ENCODE assay signal across 1 cellular context in the genomic region with DNA sequence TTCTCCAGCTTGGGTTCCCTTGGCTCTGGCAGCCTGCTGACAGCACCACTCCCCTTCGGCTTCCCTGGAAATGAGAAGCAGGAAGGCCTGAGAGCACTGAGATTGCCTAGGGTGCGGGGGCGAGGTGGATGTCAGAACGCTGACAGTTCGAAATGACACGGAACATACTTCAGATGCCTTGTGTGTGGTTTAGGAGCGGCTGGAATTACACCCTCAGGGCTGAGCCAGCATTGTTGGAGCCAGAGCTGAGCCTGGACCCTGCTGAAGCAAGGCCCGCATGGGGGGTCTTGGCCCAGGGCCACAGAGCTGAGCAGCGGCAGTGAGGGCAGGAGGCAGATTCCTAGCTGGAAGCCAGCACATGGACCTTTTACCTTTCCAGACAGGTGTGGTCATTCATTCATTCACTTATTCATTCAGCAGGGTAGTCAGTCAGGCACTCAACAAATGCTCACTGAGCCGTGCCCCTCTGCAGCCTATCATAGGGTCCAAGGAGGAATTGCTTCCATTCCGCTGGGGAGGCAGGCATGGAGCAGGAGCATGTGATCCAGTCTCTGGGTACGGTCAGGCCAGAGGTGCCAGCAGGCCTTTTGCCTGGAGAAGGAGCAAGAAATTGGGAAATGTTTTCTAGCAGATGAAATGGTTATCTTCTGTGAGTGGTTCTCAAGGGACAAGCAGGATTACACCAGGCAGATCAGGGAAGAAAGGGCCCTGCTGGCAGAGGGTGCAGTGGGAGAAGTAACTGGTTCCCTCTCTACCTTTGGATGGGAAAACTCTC.
TF ChIP-seq lines count a peak whose summit lies in the region.

No MANE protein-coding gene starts in this region.

TF ChIP-seq in SK-N-SH treated with all-trans-retinoic acid at 6 μM for 48 hours, 23 proteins besides CTCF, POLR2A, EP300 and RAD21 (continued from another document):
- TF ChIP-seq, protein P1, sequence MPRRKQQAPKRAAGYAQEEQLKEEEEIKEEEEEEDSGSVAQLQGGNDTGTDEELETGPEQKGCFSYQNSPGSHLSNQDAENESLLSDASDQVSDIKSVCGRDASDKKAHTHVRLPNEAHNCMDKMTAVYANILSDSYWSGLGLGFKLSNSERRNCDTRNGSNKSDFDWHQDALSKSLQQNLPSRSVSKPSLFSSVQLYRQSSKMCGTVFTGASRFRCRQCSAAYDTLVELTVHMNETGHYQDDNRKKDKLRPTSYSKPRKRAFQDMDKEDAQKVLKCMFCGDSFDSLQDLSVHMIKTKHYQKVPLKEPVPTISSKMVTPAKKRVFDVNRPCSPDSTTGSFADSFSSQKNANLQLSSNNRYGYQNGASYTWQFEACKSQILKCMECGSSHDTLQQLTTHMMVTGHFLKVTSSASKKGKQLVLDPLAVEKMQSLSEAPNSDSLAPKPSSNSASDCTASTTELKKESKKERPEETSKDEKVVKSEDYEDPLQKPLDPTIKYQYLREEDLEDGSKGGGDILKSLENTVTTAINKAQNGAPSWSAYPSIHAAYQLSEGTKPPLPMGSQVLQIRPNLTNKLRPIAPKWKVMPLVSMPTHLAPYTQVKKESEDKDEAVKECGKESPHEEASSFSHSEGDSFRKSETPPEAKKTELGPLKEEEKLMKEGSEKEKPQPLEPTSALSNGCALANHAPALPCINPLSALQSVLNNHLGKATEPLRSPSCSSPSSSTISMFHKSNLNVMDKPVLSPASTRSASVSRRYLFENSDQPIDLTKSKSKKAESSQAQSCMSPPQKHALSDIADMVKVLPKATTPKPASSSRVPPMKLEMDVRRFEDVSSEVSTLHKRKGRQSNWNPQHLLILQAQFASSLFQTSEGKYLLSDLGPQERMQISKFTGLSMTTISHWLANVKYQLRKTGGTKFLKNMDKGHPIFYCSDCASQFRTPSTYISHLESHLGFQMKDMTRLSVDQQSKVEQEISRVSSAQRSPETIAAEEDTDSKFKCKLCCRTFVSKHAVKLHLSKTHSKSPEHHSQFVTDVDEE (CRISPR knock-in tag; IDR thresholded peaks at IDR 0.05): no peak
- TF ChIP-seq ARNTL (CRISPR knock-in tag; IDR thresholded peaks at IDR 0.05; ENCODE audit: borderline replicate concordance, low read depth) (no peak), ESRRG (CRISPR knock-in tag; IDR thresholded peaks at IDR 0.05) (no peak), ZC3H10 (CRISPR knock-in tag; IDR thresholded peaks at IDR 0.05) (no peak)
TF ChIP-seq in SK-N-SH treated with all-trans-retinoic acid at 6 μM for 48 hours: peak in this region for 0.
